8 cellular contexts compared by ENCODE assay signal in genomic region chr12:6889775-6890573, GRCh38. TPM values are rescaled to one million over a fixed set of nuclear protein-coding genes. Genes with fewer than 3 reads are reported as not detected.
DNase-seq lines count a peak whose midpoint lies in the region; ATAC-seq and TF ChIP-seq lines count a peak whose summit lies in the region.
"Not testable (repeated sequence)": the region's sequence is repeated elsewhere in the genome, so short reads cannot be mapped to it uniquely, and the experiment has no call there.

No MANE protein-coding gene starts in this region.

- H3K9me2 ChIP-seq in neural cell (ENCODE audit: insufficient read depth, low read length): not testable (repeated sequence)

- not testable (repeated sequence) for H3K36me3 ChIP-seq in A673 (ENCODE audit: insufficient read depth, low read length, poor library complexity, severe bottlenecking); HUES48 (ENCODE audit: control insufficient read depth, insufficient read depth, low read length); SK-N-MC (ENCODE audit: insufficient read depth, low read length); neural cell (ENCODE audit: insufficient read depth, low read length)

- not testable (repeated sequence) for DNase-seq in A673 (ENCODE audit: low spot score); SK-N-MC (ENCODE audit: low read depth, low spot score); activated naive CD4-positive, alpha-beta T cell treated with anti-CD3 and anti-CD28 coated beads, Interleukin-2, amount 10 ng/mL, durations not matched to agents 7 days and 5 days; dorsolateral prefrontal cortex; immature natural killer cell

- H3K4me1 ChIP-seq in A673 (ENCODE audit: insufficient read depth, low read length, poor library complexity, severe bottlenecking): not testable (repeated sequence)
- peaks cover 28% of the 10 kb centered on the region for H3K4me1 ChIP-seq in HUES48 (ENCODE audit: control insufficient read depth, insufficient read depth, low read length)

- H3K4me3 ChIP-seq in A673 (ENCODE audit: low read depth, low read length, poor library complexity, severe bottlenecking): not testable (repeated sequence)
- peak overlapping the region; percentile 47; the same call in 1 of the 2 replicates for H3K4me3 ChIP-seq in HUES48 (ENCODE audit: low read depth, low read length)
- H3K4me3 ChIP-seq in SK-N-MC: peak overlapping the region; percentile 77; the same call in 1 of the 2 replicates
- H3K4me3 ChIP-seq in dorsolateral prefrontal cortex: peak overlapping the region in 42 of 59 donors; percentile 50 to 85 (median 66)
- H3K4me3 ChIP-seq in neural cell (ENCODE audit: low read length): peak overlapping the region; percentile 67

- not testable (repeated sequence) for H3K9me3 Mint-ChIP-seq in activated naive CD4-positive, alpha-beta T cell treated with anti-CD3 and anti-CD28 coated beads, Interleukin-2, amount 10 ng/mL, durations not matched to agents 7 days and 5 days; immature natural killer cell; stimulated activated memory B cell treated with anti-CD40 and anti-IgM and Interleukin-4, amounts not matched to agents 10 μg/mL and 1 μg/mL and 100 μg/mL, for 72 hours

- not testable (repeated sequence) for ATAC-seq in stimulated activated memory B cell treated with anti-CD40 and anti-IgM and Interleukin-4, amounts not matched to agents 10 μg/mL and 1 μg/mL and 100 μg/mL, for 72 hours

- peaks cover 29% of the 10 kb centered on the region for H3K4me1 Mint-ChIP-seq in activated naive CD4-positive, alpha-beta T cell treated with anti-CD3 and anti-CD28 coated beads, Interleukin-2, amount 10 ng/mL, durations not matched to agents 7 days and 5 days
- H3K4me1 Mint-ChIP-seq in immature natural killer cell: peaks cover 12 to 13% of the 10 kb centered on the region in 2 donors
- H3K4me1 Mint-ChIP-seq in stimulated activated memory B cell treated with anti-CD40 and anti-IgM and Interleukin-4, amounts not matched to agents 10 μg/mL and 1 μg/mL and 100 μg/mL, for 72 hours: peaks cover 16% of the 10 kb centered on the region

- not testable (repeated sequence) for H3K27me3 ChIP-seq in A673 (replicated peaks; ENCODE audit: insufficient read depth, low read depth, low read length, poor library complexity); HUES48 (ENCODE audit: control insufficient read depth, insufficient read depth, low read length); dorsolateral prefrontal cortex; neural cell (ENCODE audit: insufficient read depth, low read depth, low read length)

- H3K36me3 Mint-ChIP-seq in activated naive CD4-positive, alpha-beta T cell treated with anti-CD3 and anti-CD28 coated beads, Interleukin-2, amount 10 ng/mL, durations not matched to agents 7 days and 5 days; immature natural killer cell; stimulated activated memory B cell treated with anti-CD40 and anti-IgM and Interleukin-4, amounts not matched to agents 10 μg/mL and 1 μg/mL and 100 μg/mL, for 72 hours: not testable (repeated sequence)

- H4K20me1 ChIP-seq in neural cell (ENCODE audit: insufficient read depth): not testable (repeated sequence)

- POLR2A ChIA-PET in A673 (lab: Charles Lee; ENCODE audit: low non-redundant PET): not testable (repeated sequence)

- not testable (repeated sequence) for BruUV-seq in A673 (replicated peaks; lab: Mats Ljungman, UMichigan)

- H3K9me3 ChIP-seq in A673 (ENCODE audit: low read depth, low read length, poor library complexity, severe bottlenecking); HUES48 (ENCODE audit: control insufficient read depth, insufficient read depth, low read length); SK-N-MC (ENCODE audit: low read depth, low read length); neural cell (ENCODE audit: low read length): not testable (repeated sequence)

- not testable (repeated sequence) for TF ChIP-seq RAD21 in neural cell (conservative IDR thresholded peaks at IDR 0.05)

- not testable (repeated sequence) for H2AFZ ChIP-seq in neural cell (ENCODE audit: low read depth, low read length)

- H3K4me2 ChIP-seq in neural cell (ENCODE audit: low read length): not testable (repeated sequence)

- not testable (repeated sequence) for TF ChIP-seq CTCF in A673 (conservative IDR thresholded peaks at IDR 0.05; ENCODE audit: low read depth, low read length); dorsolateral prefrontal cortex (IDR thresholded peaks at IDR 0.05 in 54 of 56, conservative IDR thresholded peaks at IDR 0.05 in 2 of 56; ENCODE audit: low read depth in 1 of 56, partially characterized antibody in 56 of 56); neural cell (IDR thresholded peaks at IDR 0.05; ENCODE audit: poor library complexity, severe bottlenecking)

- H3K79me2 ChIP-seq in neural cell (replicated peaks; ENCODE audit: insufficient read depth, low read length): not testable (repeated sequence)

- TF ChIP-seq EP300 in neural cell (conservative IDR thresholded peaks at IDR 0.05; ENCODE audit: poor library complexity, severe bottlenecking): not testable (repeated sequence)

- intact Hi-C loops in A673 (cut with micrococcal nuclease; ENCODE audit: unreplicated experiment): loop anchor here (2.0 kb wide), 1 partner anchor 17 kb away; the partner anchor contains the start of gene SPSB2
- intact Hi-C loops in dorsolateral prefrontal cortex (cut with DNase I): loop anchor here (2.0 kb wide), 2 partner anchors 15 to 17 kb away; partner anchors contain the start of genes LRRC23 (in 1 of the 2) and SPSB2 (in 1 of the 2)

- H3K27ac ChIP-seq in A673 (ENCODE audit: low read depth, low read length, poor library complexity, severe bottlenecking): peak overlapping the region; percentile 97
- H3K27ac ChIP-seq in HUES48 (ENCODE audit: low read depth, low read length): peak overlapping the region; percentile 92
- H3K27ac ChIP-seq in SK-N-MC: peak overlapping the region; percentile 99
- H3K27ac ChIP-seq in dorsolateral prefrontal cortex: peak overlapping the region in 58 of 59 donors; percentile 85 to 100 (median 97)
- not testable (repeated sequence) for H3K27ac ChIP-seq in neural cell (ENCODE audit: low read length)

- peak overlapping the region; percentile 94 for H3K27ac Mint-ChIP-seq in activated naive CD4-positive, alpha-beta T cell treated with anti-CD3 and anti-CD28 coated beads, Interleukin-2, amount 10 ng/mL, durations not matched to agents 7 days and 5 days
- peak overlapping the region in 4 of 6 donors; percentile 17 to 92 (median 88) for H3K27ac Mint-ChIP-seq in immature natural killer cell
- H3K27ac Mint-ChIP-seq in stimulated activated memory B cell treated with anti-CD40 and anti-IgM and Interleukin-4, amounts not matched to agents 10 μg/mL and 1 μg/mL and 100 μg/mL, for 72 hours: peak overlapping the region; percentile 93

- peak overlapping the region; percentile 63 for H3K9ac ChIP-seq in HUES48 (ENCODE audit: low read depth, low read length)
- H3K9ac ChIP-seq in SK-N-MC (ENCODE audit: insufficient read length): peak overlapping the region; percentile 94
- not testable (repeated sequence) for H3K9ac ChIP-seq in neural cell (ENCODE audit: low read length)

- not testable (repeated sequence) for H3F3A ChIP-seq in neural cell (ENCODE audit: insufficient read depth, low read length, poor library complexity, severe bottlenecking)

- H3K4me3 Mint-ChIP-seq in activated naive CD4-positive, alpha-beta T cell treated with anti-CD3 and anti-CD28 coated beads, Interleukin-2, amount 10 ng/mL, durations not matched to agents 7 days and 5 days: peak overlapping the region; percentile 76
- peak overlapping the region; percentile 83 to 87 (median 85) for H3K4me3 Mint-ChIP-seq in immature natural killer cell
- H3K4me3 Mint-ChIP-seq in stimulated activated memory B cell treated with anti-CD40 and anti-IgM and Interleukin-4, amounts not matched to agents 10 μg/mL and 1 μg/mL and 100 μg/mL, for 72 hours: peak overlapping the region; percentile 84

- H3K27me3 Mint-ChIP-seq in activated naive CD4-positive, alpha-beta T cell treated with anti-CD3 and anti-CD28 coated beads, Interleukin-2, amount 10 ng/mL, durations not matched to agents 7 days and 5 days; immature natural killer cell (ENCODE audit: low read depth in 3 of 3); stimulated activated memory B cell treated with anti-CD40 and anti-IgM and Interleukin-4, amounts not matched to agents 10 μg/mL and 1 μg/mL and 100 μg/mL, for 72 hours: not testable (repeated sequence)

- CTCF ChIA-PET in A673 (lab: Charles Lee); activated naive CD4-positive, alpha-beta T cell treated with anti-CD3 and anti-CD28 coated beads, Interleukin-2, amount 10 ng/mL, durations not matched to agents 7 days and 5 days (lab: Charles Lee): not testable (repeated sequence)

RNA-seq across cellular contexts. Expression of gene LRRC23, which starts 14.6 kb away (rescaled TPM):
- 7.7 and 13.6 TPM in 2 replicates for total RNA-seq in A673 (2021)
- total RNA-seq in dorsolateral prefrontal cortex: 10 to 100 TPM; 16.3 to 32.4 (median 22.4) TPM
- 1 to 10 TPM; 2.3 to 4.4 (median 2.4) TPM for polyA plus RNA-seq in immature natural killer cell
- polyA plus RNA-seq in neural cell: 13.6 and 20.5 TPM in 2 replicates
- polyA minus RNA-seq in neural cell: 12.7 and 18.9 TPM in 2 replicates

RNA-seq across cellular contexts. Expression of gene SPSB2, which starts 16.9 kb away (rescaled TPM):
- total RNA-seq in A673 (2021) (8.1 and 10.8 TPM in 2 replicates), dorsolateral prefrontal cortex (10 to 100 TPM in 3 of 120 experiments, 1 to 10 TPM in 117; 1.8 to 12.4 (median 5.6) TPM)
- polyA plus RNA-seq in immature natural killer cell (10 to 100 TPM; 11.2 to 17.0 (median 11.4) TPM), neural cell (12.8 and 14.2 TPM in 2 replicates)
- 5.8 and 6.0 TPM in 2 replicates for polyA minus RNA-seq in neural cell

RNA-seq across cellular contexts. Expression of gene TPI1, which starts 22.6 kb away (rescaled TPM):
- total RNA-seq in A673 (2021) (1,240 and 1,277 TPM in 2 replicates), dorsolateral prefrontal cortex (100 to 1,000 TPM; 261 to 851 (median 575) TPM)
- polyA plus RNA-seq in immature natural killer cell (1,000 to 10,000 TPM in 1 of 3 donors, 100 to 1,000 TPM in 2; 801 to 1,209 (median 811) TPM), neural cell (288 and 292 TPM in 2 replicates)
- polyA minus RNA-seq in neural cell: 150 and 158 TPM in 2 replicates

RNA-seq across cellular contexts. Expression of gene ENO2, which starts 24.4 kb away (rescaled TPM):
- total RNA-seq in A673 (2021): 138 and 155 TPM in 2 replicates
- 1,000 to 10,000 TPM in 14 of 120 experiments, 100 to 1,000 TPM in 106; 270 to 1,166 (median 848) TPM for total RNA-seq in dorsolateral prefrontal cortex
- 1 to 10 TPM; 2.0 to 6.5 (median 3.8) TPM for polyA plus RNA-seq in immature natural killer cell
- polyA plus RNA-seq in neural cell: 193 and 228 TPM in 2 replicates
- polyA minus RNA-seq in neural cell: 157 and 175 TPM in 2 replicates

RNA-seq across cellular contexts. Expression of gene ATN1, which starts 37.8 kb away (rescaled TPM):
- total RNA-seq in A673 (2021): 139 and 144 TPM in 2 replicates
- 100 to 1,000 TPM; 147 to 334 (median 199) TPM for total RNA-seq in dorsolateral prefrontal cortex
- 1 to 10 TPM in 2 of 3 donors, not detected in 1; 1.0 to 2.1 TPM for polyA plus RNA-seq in immature natural killer cell
- polyA plus RNA-seq in neural cell: 9.2 and 13.7 TPM in 2 replicates
- 17.5 and 27.1 TPM in 2 replicates for polyA minus RNA-seq in neural cell
